In genomic region chr2:215435261-215435808, GRCh38 we compare ENCODE assay signal across 8 cellular contexts. TPM values are rescaled to one million over a fixed set of nuclear protein-coding genes. Genes with fewer than 3 reads are reported as not detected.
DNase-seq lines count a peak whose midpoint lies in the region; ATAC-seq and TF ChIP-seq lines count a peak whose summit lies in the region.

No MANE protein-coding gene starts in this region.

- H3K9ac ChIP-seq in mesenchymal stem cell (ENCODE audit: low read length), result peak overlapping the region; percentile 99

- no peaks in the 10 kb centered on the region for H3K27me3 ChIP-seq in mesenchymal stem cell (ENCODE audit: control insufficient read depth in 1 of 2, insufficient read depth in 1 of 2, low read length in 2 of 2)

- peaks cover 78% of the 10 kb centered on the region for H3K27me3 Mint-ChIP-seq in dendritic cell treated with granulocyte-macrophage colony-stimulating factor and Interleukin-4, amounts not matched to agents 40 ng/mL and 50 ng/mL, for 4 days
- peaks cover 34% of the 10 kb centered on the region for H3K27me3 Mint-ChIP-seq in type B pancreatic cell

- intact Hi-C loops in dendritic cell treated with granulocyte-macrophage colony-stimulating factor and Interleukin-4, amounts not matched to agents 40 ng/mL and 50 ng/mL, for 4 days (cut with micrococcal nuclease), result no loop called here

- H2BK12ac ChIP-seq in mesenchymal stem cell (ENCODE audit: low read length in 2 of 2), result peak overlapping the region in 1 of 2 experiments; percentile 51

- H3K4me3 Mint-ChIP-seq in dendritic cell treated with granulocyte-macrophage colony-stimulating factor and Interleukin-4, amounts not matched to agents 40 ng/mL and 50 ng/mL, for 4 days, result peak overlapping the region; percentile 68
- H3K4me3 Mint-ChIP-seq in type B pancreatic cell, result peak overlapping the region; percentile 88

- H3K14ac ChIP-seq in mesenchymal stem cell (ENCODE audit: low read length in 2 of 2), result peak overlapping the region in 1 of 2 experiments; percentile 99

- peak overlapping the region; percentile 66 for H4K8ac ChIP-seq in mesenchymal stem cell (ENCODE audit: low read length)

- peaks cover 20% of the 10 kb centered on the region for H3K4me1 Mint-ChIP-seq in dendritic cell treated with granulocyte-macrophage colony-stimulating factor and Interleukin-4, amounts not matched to agents 40 ng/mL and 50 ng/mL, for 4 days (ENCODE audit: low read depth)
- peaks cover 43% of the 10 kb centered on the region for H3K4me1 Mint-ChIP-seq in type B pancreatic cell (ENCODE audit: unreplicated experiment)

- H3K4me3 ChIP-seq in mesenchymal stem cell (ENCODE audit: insufficient read depth in 1 of 2, low read depth in 1 of 2, low read length in 2 of 2), result peak overlapping the region; percentile 85 to 91

- peak overlapping the region; percentile 98 for H2BK5ac ChIP-seq in mesenchymal stem cell (ENCODE audit: low read depth, low read length, poor library complexity, severe bottlenecking)

- peak overlapping the region; percentile 10 for H2AK5ac ChIP-seq in mesenchymal stem cell (ENCODE audit: low read length, severe bottlenecking)

- peak overlapping the region; percentile 94 for H4K91ac ChIP-seq in mesenchymal stem cell (ENCODE audit: low read length)

- peak overlapping the region; percentile 95 for H3K27ac ChIP-seq in mesenchymal stem cell (ENCODE audit: low read length, poor library complexity, severe bottlenecking)

- peak overlapping the region; percentile 66 for H2BK120ac ChIP-seq in mesenchymal stem cell (ENCODE audit: low read depth, low read length)

- H3K79me1 ChIP-seq in mesenchymal stem cell (replicated peaks; ENCODE audit: low read length, poor library complexity, severe bottlenecking), result peaks cover 1% of the 10 kb centered on the region

- peaks cover 3 to 49% of the 10 kb centered on the region in 2 experiments for H3K36me3 ChIP-seq in mesenchymal stem cell (ENCODE audit: control insufficient read depth in 1 of 2, insufficient read depth in 2 of 2, low read depth in 1 of 2, low read length in 2 of 2)

- under 1% methylated on average over 26 of the region's 26 CpGs for WGBS in mesenchymal stem cell

- no peaks in the 10 kb centered on the region for H3K9me3 ChIP-seq in mesenchymal stem cell (ENCODE audit: control insufficient read depth, low read length)

- peak overlapping the region in 1 of 2 experiments; percentile 98 for H3K23ac ChIP-seq in mesenchymal stem cell (ENCODE audit: low read length in 2 of 2)

- no peak for TF ChIP-seq CTCF in type B pancreatic cell (conservative IDR thresholded peaks at IDR 0.05)

- H3K4me1 ChIP-seq in mesenchymal stem cell (ENCODE audit: control insufficient read depth, insufficient read depth, low read depth, low read length), result peaks cover 2% of the 10 kb centered on the region

- H3K36me3 Mint-ChIP-seq in dendritic cell treated with granulocyte-macrophage colony-stimulating factor and Interleukin-4, amounts not matched to agents 40 ng/mL and 50 ng/mL, for 4 days (ENCODE audit: low read depth), result peaks cover 5% of the 10 kb centered on the region
- H3K36me3 Mint-ChIP-seq in type B pancreatic cell, result peaks cover 21% of the 10 kb centered on the region

- H3K9me3 Mint-ChIP-seq in dendritic cell treated with granulocyte-macrophage colony-stimulating factor and Interleukin-4, amounts not matched to agents 40 ng/mL and 50 ng/mL, for 4 days, result no peaks in the 10 kb centered on the region
- H3K9me3 Mint-ChIP-seq in type B pancreatic cell, result peaks cover 6% of the 10 kb centered on the region

- H3K18ac ChIP-seq in mesenchymal stem cell (ENCODE audit: low read depth in 1 of 2, low read length in 2 of 2), result peak overlapping the region; percentile 97 to 98

- no peak overlapping the region for H2AFZ ChIP-seq in mesenchymal stem cell (ENCODE audit: low read depth, low read length)

- H3K4ac ChIP-seq in mesenchymal stem cell (ENCODE audit: low read depth in 1 of 2, low read length in 2 of 2), result peak overlapping the region; percentile 65 to 84

- ATAC-seq in GM18498 (IDR thresholded peaks at IDR 0.05; ENCODE audit: unreplicated experiment), result peak; percentile 45

- peak overlapping the region; percentile 44 for H3K4me2 ChIP-seq in mesenchymal stem cell (ENCODE audit: low read length, poor library complexity, severe bottlenecking)

- peak; percentile 56 for DNase-seq in HCEC 1CT
- DNase-seq in NCI-H748 treated with DMSO at 0.1 percent for 48 hours (lab: John Stamatoyannopoulos, UW), result peak; percentile 18
- DNase-seq in mesenchymal stem cell, result no peak
- DNase-seq in type B pancreatic cell (ENCODE audit: extremely low spot score, unreplicated experiment), result peak; percentile 72
- no peak for DNase-seq in NCI-H2196 (lab: John Stamatoyannopoulos, UW; ENCODE audit: unreplicated experiment)
- DNase-seq in HK-2 (ENCODE audit: unreplicated experiment), result no peak

- no peak overlapping the region for H3K27ac Mint-ChIP-seq in dendritic cell treated with granulocyte-macrophage colony-stimulating factor and Interleukin-4, amounts not matched to agents 40 ng/mL and 50 ng/mL, for 4 days
- H3K27ac Mint-ChIP-seq in type B pancreatic cell, result peak overlapping the region; percentile 59

- H2BK15ac ChIP-seq in mesenchymal stem cell (ENCODE audit: low read depth, poor library complexity, severe bottlenecking), result no peak overlapping the region

RNA-seq across cellular contexts. Expression of gene FN1, which starts 0.5 kb away (rescaled TPM):
- polyA plus RNA-seq in mesenchymal stem cell (2013, experiment 1 of 2), result 1,493 TPM
- polyA plus RNA-seq in mesenchymal stem cell (2013, experiment 2 of 2), result 1,327 TPM
- total RNA-seq in type B pancreatic cell (ENCODE audit: low replicate concordance), result 499 and 902 TPM in 2 replicates

Comparison
In these comparisons a context has a peak if more than half of its experiments do, and no peak if none do; other contexts are left out.
1. DNase-seq: peak in HCEC 1CT (single experiment), NCI-H748 treated with DMSO at 0.1 percent for 48 hours (single experiment) and type B pancreatic cell (single experiment); none in mesenchymal stem cell (single experiment), NCI-H2196 (single experiment) and HK-2 (single experiment).